In genomic region chr17:15965510-15965909, GRCh38 we compare ENCODE assay signal across 11 cellular contexts. TPM values are rescaled to one million over a fixed set of nuclear protein-coding genes. Genes with fewer than 3 reads are reported as not detected.
A peak's percentile ranks its signal among the peaks of the same experiment; 100 is the strongest.
DNase-seq lines count a peak whose midpoint lies in the region; ATAC-seq, FAIRE-seq and TF ChIP-seq lines count a peak whose summit lies in the region.
"Had no signal": no experiment of that assay in that cellular context is flagged by ENCODE, and none has a peak within 500 bp of the region (broad histone marks: within the 10 kb centered on the region; RNA-seq: fewer than 3 reads in every experiment).

No MANE protein-coding gene starts in this region.

- H3K9me2 ChIP-seq in HCT116 (ENCODE audit: insufficient read depth) = no peaks in the 10 kb centered on the region

- H3K4me2 ChIP-seq in A549 (peak overlapping the region; percentile 39; the same call in 2 of the 3 replicates), HCT116 (ENCODE audit: low read length) (peak overlapping the region; percentile 80)

- POLR2A ChIA-PET in A549 (lab: Yijun Ruan, JAX) (no interaction called here), HCT116 (lab: Charles Lee) (interaction anchor here (1.0 to 2.7 kb wide), 7 partner anchors 11 to 473 kb away, joined by 3 to 13 read pairs (median 4); partner anchors contain the start of genes ADORA2B, TTC19 and ZSWIM7)

- no TSS peak for BruUV-seq in HCT116 (replicated peaks; lab: Mats Ljungman, UMichigan)

- TF ChIP-seq CTCF in A549 (IDR thresholded peaks at IDR 0.05) (no peak), HCT116 (IDR thresholded peaks at IDR 0.05 in 2 of 3, conservative IDR thresholded peaks at IDR 0.05 in 1 of 3; ENCODE audit: borderline replicate concordance in 1 of 3, insufficient read depth in 1 of 3, low read depth in 2 of 3, low read length in 2 of 3) (no peak)

- H3K4me1 ChIP-seq in A549 = peaks cover 50% of the 10 kb centered on the region
- peaks cover 77 to 95% of the 10 kb centered on the region in 2 experiments for H3K4me1 ChIP-seq in HCT116 (ENCODE audit: control insufficient read depth in 1 of 2, insufficient read depth in 2 of 2, low read length in 2 of 2)
- H3K4me1 ChIP-seq in mucosa of rectum (ENCODE audit: control insufficient read depth in 2 of 2, insufficient read depth in 2 of 2, low read length in 2 of 2) = peaks cover 23 to 27% of the 10 kb centered on the region in 2 donors

- peak overlapping the region; percentile 37 to 58; a peak in 5 of 6 replicates for H3K27ac ChIP-seq in A549
- H3K27ac ChIP-seq in HCT116 (ENCODE audit: low read depth, low read length) = peak overlapping the region; percentile 92
- H3K27ac ChIP-seq in mucosa of rectum (ENCODE audit: low read depth in 2 of 2, low read length in 2 of 2) = peak overlapping the region; percentile 76 to 86
- H3K27ac ChIP-seq: gastroesophageal sphincter had no signal

- no peak for TF ChIP-seq EP300 in A549 (IDR thresholded peaks at IDR 0.05)

- H2AFZ ChIP-seq in HCT116 (ENCODE audit: low read depth, low read length, poor library complexity, severe bottlenecking) = no peak overlapping the region

- H3K79me2 ChIP-seq in HCT116 (ENCODE audit: insufficient read depth, low read length) = peaks cover 99% of the 10 kb centered on the region

- RAD21 ChIA-PET in HCT116 (lab: Charles Lee; ENCODE audit: low non-redundant PET in 1 of 2, low total read pairs in 2 of 2, uncharacterized antibody in 2 of 2, unreplicated experiment in 2 of 2) = no interaction called here

- ATAC-seq in A549 (peak in 1 of 2 experiments; percentile 31; a peak in 3 of 6 replicates), HCT116 (no peak), HG02852 (IDR thresholded peaks at IDR 0.05; ENCODE audit: unreplicated experiment) (no peak)
- ATAC-seq: activated T-helper 17 cell treated with anti-CD3 and anti-CD28 coated beads, Interleukin-2, amount 50 U/mL, for 72 hours; gastroesophageal sphincter had no signal

- H3K9me3 ChIP-seq in A549 = no peaks in the 10 kb centered on the region
- no peaks in the 10 kb centered on the region for H3K9me3 ChIP-seq in HCT116 (ENCODE audit: control insufficient read depth in 1 of 2, insufficient read depth in 1 of 2, low read depth in 1 of 2, low read length in 2 of 2)
- no peaks in the 10 kb centered on the region for H3K9me3 ChIP-seq in mucosa of rectum (ENCODE audit: control insufficient read depth in 2 of 2, low read length in 2 of 2)
- H3K9me3 ChIP-seq: gastroesophageal sphincter, Peyer's patch had no signal

- H3K36me3 ChIP-seq in HCT116 (ENCODE audit: control insufficient read depth in 1 of 2, insufficient read depth in 2 of 2, low read length in 2 of 2) = peaks cover 0 to 26% of the 10 kb centered on the region in 2 experiments; a peak in 1 of 4 replicates
- no peaks in the 10 kb centered on the region for H3K36me3 ChIP-seq in mucosa of rectum (ENCODE audit: control insufficient read depth in 2 of 2, insufficient read depth in 2 of 2, low read length in 2 of 2)
- H3K36me3 ChIP-seq: gastroesophageal sphincter, Peyer's patch had no signal

- WGBS in A549 (ENCODE audit: missing lambda C conversion rate) = 91% methylated on average over 6 of the region's 6 CpGs

- TF ChIP-seq RAD21 in A549 (conservative IDR thresholded peaks at IDR 0.05 in 1 of 2, IDR thresholded peaks at IDR 0.05 in 1 of 2) = no peak
- TF ChIP-seq RAD21 in HCT116 (IDR thresholded peaks at IDR 0.05; ENCODE audit: low read depth) = no peak

- H3K27me3 ChIP-seq in HCT116 (ENCODE audit: insufficient read depth, low read length) = no peaks in the 10 kb centered on the region
- H3K27me3 ChIP-seq in mucosa of rectum (ENCODE audit: control insufficient read depth in 2 of 2, insufficient read depth in 2 of 2, low read length in 2 of 2) = no peaks in the 10 kb centered on the region
- H3K27me3 ChIP-seq: gastroesophageal sphincter, Peyer's patch had no signal

- FAIRE-seq in A549 (lab: Jason Lieb, UNC) (no peak), GM12891 (lab: Jason Lieb, UNC) (no peak)

- DNase-seq in A549 (ENCODE audit: low read depth in 1 of 2, low spot score in 1 of 2) = no peak
- no peak for DNase-seq in HCT116 (ENCODE audit: low read depth, low spot score)
- peak; percentile 21 for DNase-seq in astrocyte of the hippocampus (ENCODE audit: low read depth, low spot score)
- DNase-seq in activated gamma-delta T cell (lab: John Stamatoyannopoulos, UW) = no peak
- DNase-seq in GM12891 (ENCODE audit: insufficient read length, low spot score) = no peak
- DNase-seq in activated CD8-positive, alpha-beta memory T cell treated with anti-CD3 and anti-CD28 coated beads, Interleukin-2, amount 50 U/mL, for 48 hours = no peak
- DNase-seq: Peyer's patch had no signal

- TF ChIP-seq POLR2A in A549 (IDR thresholded peaks at IDR 0.05; ENCODE audit: low read length) (no peak), HCT116 (IDR thresholded peaks at IDR 0.05; ENCODE audit: borderline replicate concordance, extremely low read depth, insufficient read depth, insufficient read length) (no peak), GM12891 (IDR thresholded peaks at IDR 0.05; ENCODE audit: low read depth, low read length) (no peak)

- H3K9ac ChIP-seq in HCT116 (ENCODE audit: low read length) (peak overlapping the region; percentile 63), mucosa of rectum (ENCODE audit: low read depth in 1 of 2, low read length in 2 of 2) (peak overlapping the region in 1 of 2 donors; percentile 62)

- intact Hi-C loops in HCT116 (cut with micrococcal nuclease) = no loop called here

- CTCF ChIA-PET in A549 (lab: Yijun Ruan, JAX) = interaction anchor here (1.1 to 4.6 kb wide), 4 partner anchors 9 to 32 kb away, joined by 4 to 35 read pairs (median 14); partner anchors contain the start of genes ADORA2B, TTC19 and ZSWIM7
- CTCF ChIA-PET in HCT116 (lab: Charles Lee) = interaction anchor here (1.1 kb wide), 1 partner anchor 20 kb away, joined by 3 read pairs; the partner anchor contains the start of gene ADORA2B

- H4K20me1 ChIP-seq in HCT116 (ENCODE audit: insufficient read depth) = no peaks in the 10 kb centered on the region

- H3K4me3 ChIP-seq in A549 = no peak overlapping the region
- H3K4me3 ChIP-seq in HCT116 (replicated peaks in 1 of 2; ENCODE audit: low read depth in 1 of 2, low read length in 2 of 2) = peak overlapping the region in 1 of 2 experiments; percentile 18; a peak in 1 of 4 replicates
- H3K4me3 ChIP-seq in mucosa of rectum (ENCODE audit: low read length in 2 of 2) = no peak overlapping the region
- H3K4me3 ChIP-seq: gastroesophageal sphincter, Peyer's patch had no signal

TF ChIP-seq in A549, 52 proteins besides CTCF, POLR2A, EP300 and RAD21 (continues in another document):
- TF ChIP-seq NFE2L2 (conservative IDR thresholded peaks at IDR 0.05; ENCODE audit: low read length) (no peak), CHD4 (IDR thresholded peaks at IDR 0.05; ENCODE audit: borderline replicate concordance) (no peak), SMC3 (IDR thresholded peaks at IDR 0.05) (no peak), MAFK (IDR thresholded peaks at IDR 0.05; ENCODE audit: partially characterized antibody) (no peak), HEYL (CRISPR knock-in tag; IDR thresholded peaks at IDR 0.05) (no peak), HOXB13 (CRISPR knock-in tag; IDR thresholded peaks at IDR 0.05; ENCODE audit: low read depth) (no peak), HDAC2 (IDR thresholded peaks at IDR 0.05) (no peak)

TF ChIP-seq in HCT116, 20 proteins besides CTCF, POLR2A, EP300 and RAD21 (continues in another document):
- TF ChIP-seq FOSL1 (IDR thresholded peaks at IDR 0.05; ENCODE audit: low read depth) (no peak), JUND (IDR thresholded peaks at IDR 0.05) (no peak), CBX3 (IDR thresholded peaks at IDR 0.05; ENCODE audit: low read depth) (no peak), TCF7L2 (IDR thresholded peaks at IDR 0.05; ENCODE audit: borderline replicate concordance, extremely low read depth, insufficient read depth, insufficient read length) (no peak), EZH2 (IDR thresholded peaks at IDR 0.05) (no peak)

TF ChIP-seq in GM12891, 5 proteins besides CTCF, POLR2A, EP300 and RAD21:
- TF ChIP-seq TAF1 (IDR thresholded peaks at IDR 0.05; ENCODE audit: low read depth, low read length) (no peak), PAX5 (IDR thresholded peaks at IDR 0.05; ENCODE audit: insufficient read depth, low read length, severe bottlenecking) (no peak), POLR2AphosphoS5 (IDR thresholded peaks at IDR 0.05; ENCODE audit: low read depth, low read length) (no peak), POU2F2 (IDR thresholded peaks at IDR 0.05; ENCODE audit: low read depth, low read length) (no peak), SPI1 (IDR thresholded peaks at IDR 0.05; ENCODE audit: low read depth, low read length) (no peak)

RNA-seq across cellular contexts. Expression of gene ADORA2B, which starts 20.6 kb away (rescaled TPM):
- polyA plus RNA-seq in A549 (2011; rRNA removed) (10.2 and 14.4 TPM in 2 replicates), A549 (2017; fragmentation: RNase III; extraction: RNeasy Plus Mini Kit Qiagen cat#74134 plus additional on column Dnase treatment) (5.7 to 6.3 TPM (median 6.2 TPM) in 3 replicates)
- 6.1 and 8.5 TPM in 2 replicates for polyA plus RNA-seq in A549 (2012; cell fraction: cytosol; rRNA removed)
- 7.3 and 7.9 TPM in 2 replicates for polyA plus RNA-seq in A549 (2012; cell fraction: nucleus; rRNA removed)
- polyA minus RNA-seq in A549 (2011; rRNA and poly(A)+ RNA removed) = 10.2 and 14.4 TPM in 2 replicates
- 47.5 TPM for total RNA-seq in HCT116 (2021; ENCODE audit: unreplicated experiment)
- 46.0 and 48.3 TPM in 2 replicates for polyA plus RNA-seq in HCT116 (2012)
- 0.50 TPM for polyA plus RNA-seq in GM12891 (2012; ENCODE audit: low read depth, missing spikeins)

RNA-seq across cellular contexts. Expression of gene ZSWIM7, which starts 34.0 kb away (rescaled TPM):
- 65.5 and 72.7 TPM in 2 replicates for polyA plus RNA-seq in A549 (2011; rRNA removed)
- 69.6 and 76.1 TPM in 2 replicates for polyA plus RNA-seq in A549 (2012; cell fraction: cytosol; rRNA removed)
- polyA plus RNA-seq in A549 (2012; cell fraction: nucleus; rRNA removed) = 33.4 and 40.0 TPM in 2 replicates
- polyA plus RNA-seq in A549 (2017; fragmentation: RNase III; extraction: RNeasy Plus Mini Kit Qiagen cat#74134 plus additional on column Dnase treatment) = 56.1 to 62.9 TPM (median 60.0 TPM) in 3 replicates
- 17.1 and 24.2 TPM in 2 replicates for polyA minus RNA-seq in A549 (2011; rRNA and poly(A)+ RNA removed)
- 33.5 TPM for total RNA-seq in HCT116 (2021; ENCODE audit: unreplicated experiment)
- 29.3 and 36.6 TPM in 2 replicates for polyA plus RNA-seq in HCT116 (2012)
- 10.2 TPM for polyA plus RNA-seq in GM12891 (2012; ENCODE audit: low read depth, missing spikeins)

RNA-seq across cellular contexts. Expression of gene TTC19, which starts 34.1 kb away (rescaled TPM):
- polyA plus RNA-seq in A549 (2011; rRNA removed) = 16.6 and 23.6 TPM in 2 replicates
- 7.5 and 11.9 TPM in 2 replicates for polyA plus RNA-seq in A549 (2012; cell fraction: cytosol; rRNA removed)
- 14.8 and 21.5 TPM in 2 replicates for polyA plus RNA-seq in A549 (2012; cell fraction: nucleus; rRNA removed)
- 30.3 to 33.7 TPM (median 31.3 TPM) in 3 replicates for polyA plus RNA-seq in A549 (2017; fragmentation: RNase III; extraction: RNeasy Plus Mini Kit Qiagen cat#74134 plus additional on column Dnase treatment)
- 19.2 and 20.5 TPM in 2 replicates for polyA minus RNA-seq in A549 (2011; rRNA and poly(A)+ RNA removed)
- 61.3 TPM for total RNA-seq in HCT116 (2021; ENCODE audit: unreplicated experiment)
- polyA plus RNA-seq in HCT116 (2012) = 34.5 and 41.1 TPM in 2 replicates
- 16.2 TPM for polyA plus RNA-seq in GM12891 (2012; ENCODE audit: low read depth, missing spikeins)
